In the genomic region with DNA sequence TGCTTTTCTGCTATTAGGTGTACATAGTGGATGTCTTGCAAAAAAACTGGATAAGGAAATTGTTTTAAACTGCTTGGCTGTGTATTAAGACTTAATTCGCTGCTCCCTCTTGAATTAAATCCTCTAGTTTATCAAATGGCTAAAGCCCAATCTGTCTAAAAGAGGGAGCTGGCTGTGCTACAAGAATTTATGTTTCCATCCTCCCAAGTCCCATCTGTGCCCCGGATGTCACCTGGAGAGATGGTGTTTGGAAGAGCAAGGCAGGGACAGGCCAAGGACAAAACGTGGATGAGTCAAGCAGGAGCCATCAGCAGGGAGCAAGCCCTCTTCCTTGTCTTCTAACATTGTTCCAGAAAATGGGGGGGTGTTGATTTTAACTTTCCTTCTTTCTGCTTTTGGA, we compare ENCODE assay signal across 25 cellular contexts.
"Had no signal": no experiment of that assay in that cellular context is flagged by ENCODE, and none has a peak within 500 bp of the region (broad histone marks: within the 10 kb centered on the region; RNA-seq: fewer than 3 reads in every experiment).

No MANE protein-coding gene starts in this region.

- H3K4me1 ChIP-seq: adrenal gland, breast epithelium had no signal

- H3K36me3 ChIP-seq: adrenal gland, breast epithelium had no signal

- H3K27me3 ChIP-seq: adrenal gland, breast epithelium had no signal

- ATAC-seq: activated T-helper 17 cell treated with anti-CD3 and anti-CD28 coated beads, Interleukin-2, amount 50 U/mL, for 72 hours; T-helper 17 cell had no signal

- H3K9me3 ChIP-seq: adrenal gland, breast epithelium had no signal

- H3K27ac ChIP-seq: adrenal gland, breast epithelium had no signal

- DNase-seq: activated B cell treated with CpG ODN at 0.5 μM for 24 hours; activated CD4-positive, alpha-beta memory T cell treated with anti-CD3 and anti-CD28 coated beads for 36 hours; activated CD4-positive, alpha-beta T cell treated with anti-CD3 and anti-CD28 coated beads for 1 hour; activated CD4-positive, alpha-beta T cell treated with anti-CD3 and anti-CD28 coated beads, Interleukin-2, amount 10 ng/mL, durations not matched to agents 7 days and 5 days; activated CD8-positive, alpha-beta memory T cell treated with anti-CD3 and anti-CD28 coated beads for 24 hours; activated gamma-delta T cell treated with Interleukin-2 at 50 U/mL for 16 hours; activated naive CD4-positive, alpha-beta T cell treated with anti-CD3 and anti-CD28 coated beads, Interleukin-2, amount 50 U/mL, for 16 hours; activated naive CD8-positive, alpha-beta T cell treated with anti-CD3 and anti-CD28 coated beads, Interleukin-2, amount 10 ng/mL, durations not matched to agents 7 days and 5 days; activated T-cell treated with anti-CD3 and anti-CD28 coated beads for 4 hours; activated T-cell treated with anti-CD3 and anti-CD28 coated beads, Interleukin-2, amount 50 U/mL, for 48 hours; adrenal gland; anterior cingulate cortex; MM.1S; NCI-H1105; NCI-H1436; NCI-H187 treated with DMSO at 0.1 percent for 48 hours; NCI-H2081 treated with DMSO at 0.1 percent for 48 hours; NCI-H345; NCI-H510A; NCI-H748 treated with DMSO at 0.1 percent for 48 hours; SIG-M5; T-helper 17 cell; T-helper 9 cell had no signal

- H3K4me3 ChIP-seq: adrenal gland, breast epithelium had no signal
